ENCODE assay signal across 12 cellular contexts in genomic region chr5:69084903-69085302, GRCh38. TPM values are rescaled to one million over a fixed set of nuclear protein-coding genes. Genes with fewer than 3 reads are reported as not detected.
DNase-seq lines count a peak whose midpoint lies in the region; ATAC-seq, FAIRE-seq and TF ChIP-seq lines count a peak whose summit lies in the region.
"Had no signal": no experiment of that assay in that cellular context is flagged by ENCODE, and none has a peak within 500 bp of the region (broad histone marks: within the 10 kb centered on the region; RNA-seq: fewer than 3 reads in every experiment).

No MANE protein-coding gene starts in this region.

- H3K27ac Mint-ChIP-seq in GM23338, result 0 out of 2 replicates have a peak overlapping the region, but pooled peaks have one; percentile 1
- H3K27ac Mint-ChIP-seq in neural progenitor cell, result no peak overlapping the region
- H3K27ac Mint-ChIP-seq: CD8-positive, alpha-beta memory T cell had no signal

- H3K4me3 Mint-ChIP-seq in GM23338 (no peak overlapping the region), neural progenitor cell (no peak overlapping the region)
- H3K4me3 Mint-ChIP-seq: CD14-positive monocyte; CD8-positive, alpha-beta memory T cell had no signal

- H3K4me1 Mint-ChIP-seq in GM23338 (peaks cover 18% of the 10 kb centered on the region; the same call in 2 of the 3 replicates), neural progenitor cell (no peaks in the 10 kb centered on the region)

- DNase-seq in GM12891 (ENCODE audit: insufficient read length, low spot score) (no peak), GM23338 (ENCODE audit: low spot score) (no peak), SK-N-MC (ENCODE audit: low read depth, low spot score) (no peak), neural progenitor cell (ENCODE audit: low spot score) (no peak), HAP-1 (ENCODE audit: low spot score in 2 of 2) (no peak), ACHN (no peak)
- DNase-seq: Caco-2; CD8-positive, alpha-beta memory T cell; GF-D8 had no signal

- no peaks in the 10 kb centered on the region for H3K36me3 ChIP-seq in GM23338 (ENCODE audit: insufficient read depth)
- no peaks in the 10 kb centered on the region for H3K36me3 ChIP-seq in SK-N-MC (ENCODE audit: insufficient read depth, low read length)
- no peaks in the 10 kb centered on the region for H3K36me3 ChIP-seq in neural progenitor cell
- H3K36me3 ChIP-seq in HAP-1 (replicated peaks), result no peaks in the 10 kb centered on the region

- H3K9me3 Mint-ChIP-seq in GM23338 (peaks cover 8% of the 10 kb centered on the region; the same call in 2 of the 3 replicates), neural progenitor cell (no peaks in the 10 kb centered on the region)
- H3K9me3 Mint-ChIP-seq: CD8-positive, alpha-beta memory T cell had no signal

- no peaks in the 10 kb centered on the region for H3K27me3 ChIP-seq in GM23338 (ENCODE audit: insufficient read depth)
- H3K27me3 ChIP-seq in neural progenitor cell, result no peaks in the 10 kb centered on the region
- H3K27me3 ChIP-seq in HAP-1 (ENCODE audit: low read depth), result no peaks in the 10 kb centered on the region

- H3K79me2 ChIP-seq in GM23338 (replicated peaks; ENCODE audit: insufficient read depth) (no peaks in the 10 kb centered on the region), neural progenitor cell (ENCODE audit: low read depth) (no peaks in the 10 kb centered on the region)

- no peak for TF ChIP-seq POLR2A in GM12891 (IDR thresholded peaks at IDR 0.05; ENCODE audit: low read depth, low read length)

- in situ Hi-C loops in HAP-1 (cut with MboI; ENCODE audit: low sequenced_read_pairs) (loop anchor here (25.0 kb wide), 2 partner anchors 252 to 427 kb away; partner anchors contain the start of gene CCDC125), ACHN (cut with HindIII; ENCODE audit: low pct_ligation_motif_present, low pct_unique_long_range_greater_than_20kb, low sequenced_read_pairs) (no loop called here)

- H4K20me1 ChIP-seq in GM23338 (replicated peaks; ENCODE audit: insufficient read depth) (no peaks in the 10 kb centered on the region), neural progenitor cell (ENCODE audit: low read depth) (no peaks in the 10 kb centered on the region)

- H3K9me2 ChIP-seq in GM23338 (ENCODE audit: insufficient read depth), result no peaks in the 10 kb centered on the region

- H3K4me3 ChIP-seq in GM23338, result no peak overlapping the region
- H3K4me3 ChIP-seq in SK-N-MC, result no peak overlapping the region
- H3K4me3 ChIP-seq in neural progenitor cell, result no peak overlapping the region
- no peak overlapping the region for H3K4me3 ChIP-seq in HAP-1
- H3K4me3 ChIP-seq: A549 had no signal

- no peak overlapping the region for H3K9ac ChIP-seq in SK-N-MC (ENCODE audit: insufficient read length)
- no peak overlapping the region for H3K9ac ChIP-seq in neural progenitor cell

- H2AFZ ChIP-seq in GM23338, result peak overlapping the region; percentile 67
- H2AFZ ChIP-seq in neural progenitor cell (replicated peaks), result peak overlapping the region; percentile 42

- no peak overlapping the region for H3K4me2 ChIP-seq in GM23338
- no peak overlapping the region for H3K4me2 ChIP-seq in neural progenitor cell
- H3K4me2 ChIP-seq: A549 had no signal

- H3K27ac ChIP-seq in GM23338 (ENCODE audit: low read depth) (no peak overlapping the region), SK-N-MC (0 out of 2 replicates have a peak overlapping the region, but pooled peaks have one; percentile 30), neural progenitor cell (no peak overlapping the region)
- H3K27ac ChIP-seq: A549 had no signal

- H3F3A ChIP-seq in GM23338 (replicated peaks; ENCODE audit: low read depth), result no peaks in the 10 kb centered on the region
- no peaks in the 10 kb centered on the region for H3F3A ChIP-seq in neural progenitor cell (ENCODE audit: low read depth)

- H3K36me3 Mint-ChIP-seq in GM23338 (ENCODE audit: low read depth) (0 out of 3 replicates have a peak, but pooled peaks cover 3% of the 10 kb centered on the region), neural progenitor cell (no peaks in the 10 kb centered on the region)
- H3K36me3 Mint-ChIP-seq: CD14-positive monocyte; CD8-positive, alpha-beta memory T cell had no signal

- peak; percentile 28 for FAIRE-seq in GM12891 (lab: Jason Lieb, UNC)
- FAIRE-seq: A549, H54 had no signal

- no peaks in the 10 kb centered on the region for H3K9me3 ChIP-seq in SK-N-MC (ENCODE audit: low read depth, low read length)
- H3K9me3 ChIP-seq in neural progenitor cell (ENCODE audit: low read depth), result no peaks in the 10 kb centered on the region
- H3K9me3 ChIP-seq in HAP-1, result no peaks in the 10 kb centered on the region
- H3K9me3 ChIP-seq: A549, Caco-2 had no signal

- ATAC-seq in GM23338, result no peak
- ATAC-seq: A549 had no signal

- peaks cover 2% of the 10 kb centered on the region for H3K27me3 Mint-ChIP-seq in GM23338 (ENCODE audit: insufficient read depth, low read depth, poor library complexity)
- no peaks in the 10 kb centered on the region for H3K27me3 Mint-ChIP-seq in neural progenitor cell (ENCODE audit: insufficient read depth, low read depth)
- H3K27me3 Mint-ChIP-seq: CD8-positive, alpha-beta memory T cell had no signal

- H3K4me1 ChIP-seq in GM23338 (ENCODE audit: insufficient read depth) (peaks cover 5% of the 10 kb centered on the region; the same call in 1 of the 2 replicates), neural progenitor cell (no peaks in the 10 kb centered on the region), HAP-1 (peaks cover 9% of the 10 kb centered on the region)
- H3K4me1 ChIP-seq: A549, Caco-2 had no signal

- no peak for TF ChIP-seq CTCF in GM23338 (conservative IDR thresholded peaks at IDR 0.05; ENCODE audit: low read depth in 2 of 2)
- no peak for TF ChIP-seq CTCF in neural progenitor cell (IDR thresholded peaks at IDR 0.05)

TF ChIP-seq in GM12891, 5 proteins besides CTCF, POLR2A, EP300 and RAD21:
- TF ChIP-seq TAF1 (IDR thresholded peaks at IDR 0.05; ENCODE audit: low read depth, low read length), result no peak
- no peak for TF ChIP-seq PAX5 (IDR thresholded peaks at IDR 0.05; ENCODE audit: insufficient read depth, low read length, severe bottlenecking)
- no peak for TF ChIP-seq POU2F2 (IDR thresholded peaks at IDR 0.05; ENCODE audit: low read depth, low read length)
- TF ChIP-seq POLR2AphosphoS5 (IDR thresholded peaks at IDR 0.05; ENCODE audit: low read depth, low read length), result no peak
- TF ChIP-seq SPI1 (IDR thresholded peaks at IDR 0.05; ENCODE audit: low read depth, low read length), result no peak
TF ChIP-seq in GM12891: peak in this region for 0.

TF ChIP-seq in GM23338, 12 proteins besides CTCF, POLR2A, EP300 and RAD21:
- TF ChIP-seq ETS1 (IDR thresholded peaks at IDR 0.05) (no peak), ZNF331 (CRISPR knock-in tag; IDR thresholded peaks at IDR 0.05; ENCODE audit: low read depth) (no peak), REST (IDR thresholded peaks at IDR 0.05; ENCODE audit: unreplicated experiment) (no peak), EZH2 (IDR thresholded peaks at IDR 0.05; ENCODE audit: low read depth, unreplicated experiment) (no peak), ZNF114 (CRISPR knock-in tag; IDR thresholded peaks at IDR 0.05) (no peak), NANOG (IDR thresholded peaks at IDR 0.05; ENCODE audit: borderline replicate concordance) (no peak), STAT1 (IDR thresholded peaks at IDR 0.05; ENCODE audit: unreplicated experiment) (no peak), JUNB (IDR thresholded peaks at IDR 0.05; ENCODE audit: unreplicated experiment) (no peak)

RNA-seq across cellular contexts. Expression of gene SLC30A5, which starts 8.9 kb away (rescaled TPM):
- 13.6 TPM for polyA plus RNA-seq in GM12891 (2012; ENCODE audit: low read depth, missing spikeins)
- 39.7 and 43.2 TPM in 2 replicates for total RNA-seq in GM23338 (2014; rRNA removed; shearing (Covaris generic))
- polyA plus RNA-seq in GM23338 (2016; fragmentation: Nextera tagmentation; extraction: Ambion mirVana), result 33.7 and 38.2 TPM in 2 replicates
- 32.4 and 45.6 TPM in 2 replicates for total RNA-seq in neural progenitor cell (ENCODE audit: low replicate concordance)
